In genomic region chr9:110891760-110892159, GRCh38 we compare ENCODE assay signal across 19 cellular contexts.
DNase-seq lines count a peak whose midpoint lies in the region; ATAC-seq and TF ChIP-seq lines count a peak whose summit lies in the region.
"Had no signal": no experiment of that assay in that cellular context is flagged by ENCODE, and none has a peak within 500 bp of the region (broad histone marks: within the 10 kb centered on the region; RNA-seq: fewer than 3 reads in every experiment).

No MANE protein-coding gene starts in this region.

- H3K27me3 Mint-ChIP-seq in chondrocyte (ENCODE audit: low read depth): no peaks in the 10 kb centered on the region
- H3K27me3 Mint-ChIP-seq: naive thymus-derived CD4-positive, alpha-beta T cell; T-cell had no signal

- no TSS peak for BruUV-seq in IMR-90 (replicated peaks; lab: Mats Ljungman, UMichigan)

- H2AK9ac ChIP-seq in IMR-90 (replicated peaks; ENCODE audit: low read depth, low read length, poor library complexity): no peak overlapping the region

- no peak overlapping the region for H2AK5ac ChIP-seq in IMR-90 (ENCODE audit: low read depth, low read length)

- no peak overlapping the region for H3K27ac Mint-ChIP-seq in chondrocyte (ENCODE audit: unreplicated experiment)
- H3K27ac Mint-ChIP-seq: naive thymus-derived CD4-positive, alpha-beta T cell; T-cell had no signal

- POLR2A ChIA-PET in IMR-90 (lab: Charles Lee; ENCODE audit: unreplicated experiment): no interaction called here

- H2BK20ac ChIP-seq in IMR-90 (ENCODE audit: low read depth, low read length): no peak overlapping the region

- peaks cover 3% of the 10 kb centered on the region; the same call in 1 of the 2 replicates for H3K9me1 ChIP-seq in IMR-90 (ENCODE audit: insufficient read depth, low read length)

- no peak for TF ChIP-seq POLR2A in IMR-90 (IDR thresholded peaks at IDR 0.05; ENCODE audit: low read depth, low read length)

- H4K20me1 ChIP-seq in IMR-90 (ENCODE audit: insufficient read depth, low read length): peaks cover 7% of the 10 kb centered on the region; the same call in 1 of the 2 replicates

- dilution Hi-C loops in IMR-90 (cut with HindIII; ENCODE audit: low sequenced_read_pairs, unreplicated experiment): no loop called here

- H2BK120ac ChIP-seq in IMR-90 (ENCODE audit: low read depth, low read length): no peak overlapping the region

- no peak overlapping the region for H4K5ac ChIP-seq in IMR-90 (ENCODE audit: low read depth, low read length)

- TF ChIP-seq CTCF in IMR-90 (conservative IDR thresholded peaks at IDR 0.05; ENCODE audit: low read depth, low read length) (no peak), astrocyte of the spinal cord (IDR thresholded peaks at IDR 0.05; ENCODE audit: low read depth, low read length) (no peak), chondrocyte (IDR thresholded peaks at IDR 0.05) (no peak)

- no CpG with 5 or more reads among the region's 3 CpGs for WGBS in IMR-90 (ENCODE audit: extremely low coverage in 2 of 2, insufficient read length in 1 of 2), 2 experiments

- no peak overlapping the region for H3K23ac ChIP-seq in IMR-90 (ENCODE audit: low read depth, low read length)

- DNase-seq in AG08395 (ENCODE audit: low spot score): peak; percentile 26
- peak; percentile 75 for DNase-seq in IMR-90
- DNase-seq in astrocyte of the spinal cord (ENCODE audit: low read depth, low spot score): peak; percentile 29
- peak; percentile 29 for DNase-seq in iris pigment epithelial cell (ENCODE audit: low read depth)
- DNase-seq in chondrocyte (ENCODE audit: low spot score): no peak
- no peak for DNase-seq in NCI-H1436 treated with DMSO at 0.1 percent for 48 hours (lab: John Stamatoyannopoulos, UW)
- no peak for DNase-seq in NCI-H2107 (lab: John Stamatoyannopoulos, UW)
- DNase-seq: AML-193; aorta; dermis blood vessel endothelial cell; H7; naive thymus-derived CD4-positive, alpha-beta T cell; NCI-H2029; NCI-H526 treated with DMSO at 0.1 percent for 48 hours; psoas muscle; stimulated activated naive CD4-positive, alpha-beta T cell treated with Interleukin-2 at 50 U/mL for 16 hours; T-cell had no signal

- H2BK15ac ChIP-seq in IMR-90 (ENCODE audit: low read depth, low read length): no peak overlapping the region

- intact Hi-C loops in IMR-90 (cut with micrococcal nuclease): no loop called here

- peaks cover 7% of the 10 kb centered on the region for H3K4me1 ChIP-seq in IMR-90 (ENCODE audit: control insufficient read depth, insufficient read depth, low read length)
- H3K4me1 ChIP-seq: psoas muscle had no signal

- no peak overlapping the region for H3K4me3 ChIP-seq in IMR-90 (ENCODE audit: insufficient read depth, low read depth, low read length)
- H3K4me3 ChIP-seq in astrocyte of the spinal cord (ENCODE audit: low read depth, low read length): no peak overlapping the region
- H3K4me3 ChIP-seq: esophagus muscularis mucosa, psoas muscle had no signal

- H2BK5ac ChIP-seq in IMR-90 (ENCODE audit: low read depth, low read length, poor library complexity, severe bottlenecking): peak overlapping the region; percentile 48

- H3K18ac ChIP-seq in IMR-90 (ENCODE audit: low read depth, low read length): no peak overlapping the region

- no peak overlapping the region for H3K9ac ChIP-seq in IMR-90 (ENCODE audit: low read depth, low read length)

- no peaks in the 10 kb centered on the region for H3K27me3 ChIP-seq in IMR-90 (ENCODE audit: control insufficient read depth, insufficient read depth, low read length)
- H3K27me3 ChIP-seq: esophagus muscularis mucosa had no signal

- no peak overlapping the region for H2AFZ ChIP-seq in IMR-90 (replicated peaks; ENCODE audit: low read length, poor library complexity)

- in situ Hi-C loops in IMR-90 (cut with MboI; ENCODE audit: low sequenced_read_pairs) (no loop called here), astrocyte of the spinal cord (cut with HindIII; ENCODE audit: low sequenced_read_pairs) (no loop called here)

- peaks cover 22 to 58% of the 10 kb centered on the region in 2 experiments; a peak in 3 of 4 replicates for H3K79me1 ChIP-seq in IMR-90 (ENCODE audit: low read depth in 1 of 2, low read length in 2 of 2)

- H3K4me2 ChIP-seq in IMR-90 (ENCODE audit: low read depth, low read length): peak overlapping the region; percentile 27; the same call in 1 of the 2 replicates

- peaks cover 25% of the 10 kb centered on the region for H3K4me1 Mint-ChIP-seq in chondrocyte (ENCODE audit: low read depth)
- H3K4me1 Mint-ChIP-seq: naive thymus-derived CD4-positive, alpha-beta T cell; T-cell had no signal

- no peak overlapping the region for H3K4me3 Mint-ChIP-seq in chondrocyte (ENCODE audit: unreplicated experiment)
- H3K4me3 Mint-ChIP-seq: naive thymus-derived CD4-positive, alpha-beta T cell; T-cell had no signal

- no peak overlapping the region for H3K27ac ChIP-seq in IMR-90 (ENCODE audit: insufficient read depth, low read length)
- H3K27ac ChIP-seq: esophagus muscularis mucosa, psoas muscle had no signal

- no peak overlapping the region for H4K91ac ChIP-seq in IMR-90 (ENCODE audit: insufficient read depth, low read depth, low read length)

- no peak overlapping the region for H3K56ac ChIP-seq in IMR-90 (ENCODE audit: extremely low read depth, insufficient read depth, low read length)

- peak overlapping the region in 1 of 2 experiments; percentile 6; a peak in 1 of 4 replicates for H4K8ac ChIP-seq in IMR-90 (ENCODE audit: low read depth in 2 of 2, low read length in 2 of 2)

- no peaks in the 10 kb centered on the region for H3K9me3 ChIP-seq in IMR-90 (ENCODE audit: control insufficient read depth, insufficient read depth, low read length)
- H3K9me3 ChIP-seq: esophagus muscularis mucosa, psoas muscle had no signal

- TF ChIP-seq RAD21 in IMR-90 (IDR thresholded peaks at IDR 0.05; ENCODE audit: low read length): no peak

- CTCF ChIA-PET in IMR-90 (lab: Yijun Ruan, JAX): no interaction called here

- peaks cover 3% of the 10 kb centered on the region for H3K9me3 Mint-ChIP-seq in chondrocyte (ENCODE audit: low read depth)

- H3K36me3 Mint-ChIP-seq in chondrocyte (ENCODE audit: low read depth): peaks cover 1% of the 10 kb centered on the region
- H3K36me3 Mint-ChIP-seq: naive thymus-derived CD4-positive, alpha-beta T cell; T-cell had no signal

- no peak overlapping the region for H3K14ac ChIP-seq in IMR-90 (replicated peaks; ENCODE audit: low read depth, low read length)

- ATAC-seq in IMR-90 (ENCODE audit: low read depth) (peak; percentile 56), GM18511 (IDR thresholded peaks at IDR 0.05; ENCODE audit: unreplicated experiment) (no peak)
- ATAC-seq: naive thymus-derived CD4-positive, alpha-beta T cell; psoas muscle; T-cell had no signal

- H3K36me3 ChIP-seq in IMR-90 (ENCODE audit: control insufficient read depth, insufficient read depth, low read length): peaks cover 8% of the 10 kb centered on the region
- H3K36me3 ChIP-seq: esophagus muscularis mucosa had no signal

- H3K4ac ChIP-seq in IMR-90 (ENCODE audit: low read depth, low read length): no peak overlapping the region

TF ChIP-seq in IMR-90, 13 proteins besides CTCF, POLR2A, EP300 and RAD21:
- TF ChIP-seq MXI1 (IDR thresholded peaks at IDR 0.05; ENCODE audit: borderline replicate concordance, low read depth, low read length) (no peak), NFE2L2 (IDR thresholded peaks at IDR 0.05; ENCODE audit: low read depth, low read length) (peak; percentile 59; the same call in 1 of the 2 replicates), FOS (IDR thresholded peaks at IDR 0.05; ENCODE audit: low read depth, low read length) (peak; percentile 29; the same call in 1 of the 2 replicates)
TF ChIP-seq in IMR-90: peak in this region for 2.

Comparison
In these comparisons a context has a peak if more than half of its experiments do, and no peak if none do; other contexts are left out.
1. DNase-seq: peak in AG08395 (single experiment), IMR-90 (single experiment), astrocyte of the spinal cord (single experiment) and iris pigment epithelial cell (single experiment); none in chondrocyte (single experiment), NCI-H1436 treated with DMSO at 0.1 percent for 48 hours (single experiment) and NCI-H2107 (single experiment).